1 cellular context compared by ENCODE assay signal in genomic region chr11:747176-748006, GRCh38.
TF ChIP-seq lines count a peak whose summit lies in the region.

TALDO1 (plus strand) TSS chr11:747464; CDS start chr11:747482, 18 bp downstream.

TF ChIP-seq in HepG2, 621 proteins besides CTCF, POLR2A, EP300 and RAD21 (continued from another document):
- TF ChIP-seq HES4 (CRISPR knock-in tag; IDR thresholded peaks at IDR 0.05; ENCODE audit: borderline replicate concordance) = 0 out of 2 replicates have a peak, but pooled peaks have one; percentile 17
- peak; percentile 35; the same call in 1 of the 2 replicates for TF ChIP-seq SPEN (CRISPR knock-in tag; IDR thresholded peaks at IDR 0.05; ENCODE audit: low read depth)
- peak; percentile 42; the same call in 1 of the 2 replicates for TF ChIP-seq ZNF230 (CRISPR knock-in tag; IDR thresholded peaks at IDR 0.05)
- TF ChIP-seq NR2F6 (IDR thresholded peaks at IDR 0.05) = no peak
- no peak for TF ChIP-seq NR2F6 (CRISPR knock-in tag; IDR thresholded peaks at IDR 0.05)
- peak; percentile 52 for TF ChIP-seq KDM2A (CRISPR knock-in tag; IDR thresholded peaks at IDR 0.05; ENCODE audit: borderline replicate concordance, low read depth)
- TF ChIP-seq DMTF1 (CRISPR knock-in tag; IDR thresholded peaks at IDR 0.05) = no peak
- no peak; the same call in 1 of the 2 replicates for TF ChIP-seq MAZ (IDR thresholded peaks at IDR 0.05; ENCODE audit: borderline replicate concordance, low read depth, low read length)
- TF ChIP-seq MAZ (CRISPR knock-in tag; IDR thresholded peaks at IDR 0.05; ENCODE audit: low read depth) = peak; percentile 89
- no peak for TF ChIP-seq ZNF709 (CRISPR knock-in tag; IDR thresholded peaks at IDR 0.05)
- peak; percentile 21; the same call in 1 of the 2 replicates for TF ChIP-seq IRF9 (CRISPR knock-in tag; IDR thresholded peaks at IDR 0.05; ENCODE audit: borderline replicate concordance)
- 0 out of 2 replicates have a peak, but pooled peaks have one; percentile 13 for TF ChIP-seq ZNF768 (CRISPR knock-in tag; IDR thresholded peaks at IDR 0.05)
- TF ChIP-seq CREB3 (CRISPR knock-in tag; IDR thresholded peaks at IDR 0.05) = peak; percentile 10; the same call in 1 of the 2 replicates
- TF ChIP-seq REL (CRISPR knock-in tag; conservative IDR thresholded peaks at IDR 0.05) = 0 out of 2 replicates have a peak, but pooled peaks have one; percentile 80
- TF ChIP-seq PHF8 (CRISPR knock-in tag; IDR thresholded peaks at IDR 0.05) = peak; percentile 95
- peak; percentile 92 for TF ChIP-seq ZFX (CRISPR knock-in tag; IDR thresholded peaks at IDR 0.05; ENCODE audit: low read depth)
- TF ChIP-seq POLR2G (IDR thresholded peaks at IDR 0.05; ENCODE audit: low read depth, low read length) = peak; percentile 63
- peak; percentile 42; the same call in 1 of the 2 replicates for TF ChIP-seq YEATS4 (CRISPR knock-in tag; IDR thresholded peaks at IDR 0.05; ENCODE audit: borderline replicate concordance)
- TF ChIP-seq FOXM1 (CRISPR knock-in tag; IDR thresholded peaks at IDR 0.05) = no peak
- no peak for TF ChIP-seq ZBTB26 (CRISPR knock-in tag; IDR thresholded peaks at IDR 0.05; ENCODE audit: borderline replicate concordance)
- TF ChIP-seq NKX3-1 (CRISPR knock-in tag; IDR thresholded peaks at IDR 0.05) = 0 out of 2 replicates have a peak, but pooled peaks have one; percentile 52
- peak; percentile 85; the same call in 1 of the 2 replicates for TF ChIP-seq ZNF772 (CRISPR knock-in tag; IDR thresholded peaks at IDR 0.05)
- peak; percentile 44; the same call in 1 of the 2 replicates for TF ChIP-seq MTERF4 (CRISPR knock-in tag; IDR thresholded peaks at IDR 0.05)
- TF ChIP-seq PATZ1 (CRISPR knock-in tag; IDR thresholded peaks at IDR 0.05) = peak; percentile 55; the same call in 1 of the 2 replicates
- TF ChIP-seq HMGXB4 (CRISPR knock-in tag; IDR thresholded peaks at IDR 0.05; ENCODE audit: borderline replicate concordance in 1 of 2, low read depth in 1 of 2) = peak; percentile 57 to 92; a peak in 3 of 4 replicates
- peak; percentile 82 for TF ChIP-seq ZMAT3 (CRISPR knock-in tag; conservative IDR thresholded peaks at IDR 0.05)
- TF ChIP-seq ISL2 (CRISPR knock-in tag; IDR thresholded peaks at IDR 0.05) = peak; percentile 24
- TF ChIP-seq ZNF660 (CRISPR knock-in tag; IDR thresholded peaks at IDR 0.05; ENCODE audit: borderline replicate concordance, low read depth) = no peak
- TF ChIP-seq ZSCAN21 (CRISPR knock-in tag; IDR thresholded peaks at IDR 0.05; ENCODE audit: borderline replicate concordance) = peak; percentile 37; the same call in 1 of the 2 replicates
TF ChIP-seq in HepG2: peak in this region for 200.
